Comparison of ENCODE assay signal across 1 cellular context in genomic region chr19:55119053-55119452, GRCh38.
TF ChIP-seq lines count a peak whose summit lies in the region.

No MANE protein-coding gene starts in this region.

TF ChIP-seq in IMR-90, 13 proteins besides CTCF, POLR2A, EP300 and RAD21:
- TF ChIP-seq MXI1 (IDR thresholded peaks at IDR 0.05; ENCODE audit: borderline replicate concordance, low read depth, low read length): no peak
TF ChIP-seq in IMR-90: peak in this region for 0.
